29 cellular contexts compared by ENCODE assay signal in the genomic region with DNA sequence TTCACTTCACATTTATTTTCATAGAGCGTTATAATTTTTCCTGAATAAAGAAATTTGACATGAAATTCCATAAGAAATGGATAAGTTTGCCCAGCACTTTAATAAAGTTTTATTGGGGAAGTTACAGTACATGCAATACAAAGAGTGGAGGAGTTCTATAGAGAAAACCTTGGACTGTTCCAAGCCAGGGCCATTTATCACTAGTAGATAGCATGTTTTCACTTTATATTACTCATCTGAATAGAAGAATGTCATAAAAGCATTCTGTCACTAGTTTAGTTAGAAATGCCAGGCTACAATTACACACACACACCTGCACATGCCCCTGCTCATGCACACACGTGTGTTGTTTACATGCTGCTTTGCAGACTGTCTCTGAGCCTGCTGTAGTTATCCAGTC.
"Had no signal": no experiment of that assay in that cellular context is flagged by ENCODE, and none has a peak within 500 bp of the region (broad histone marks: within the 10 kb centered on the region; RNA-seq: fewer than 3 reads in every experiment).

No MANE protein-coding gene starts in this region.

- H3K4me1 ChIP-seq: Peyer's patch had no signal

- DNase-seq: activated CD4-positive, alpha-beta T cell treated with anti-CD3 and anti-CD28 coated beads, Interleukin-2, amount 10 ng/mL, durations not matched to agents 7 days and 5 days; activated CD4-positive, alpha-beta T cell treated with anti-CD3 and anti-CD28 coated beads, Interleukin-2, amount 50 U/mL, for 48 hours; activated CD4-positive, CD25-positive, alpha-beta regulatory T cell; activated CD8-positive, alpha-beta T cell treated with anti-CD3 and anti-CD28 coated beads, Interleukin-2, amount 10 ng/mL, durations not matched to agents 7 days and 5 days; activated gamma-delta T cell treated with Interleukin-2 at 50 U/mL for 16 hours; activated naive CD4-positive, alpha-beta T cell treated with anti-CD3 and anti-CD28 coated beads for 36 hours; activated T-cell treated with anti-CD3 and anti-CD28 coated beads, Interleukin-2, amount 50 U/mL, for 24 hours; anterior cingulate cortex; caudate nucleus; cerebellar nuclear complex; NCI-H1105; NCI-H1417 treated with DMSO at 0.1 percent for 48 hours; NCI-H187 treated with DMSO at 0.1 percent for 48 hours; NCI-H2081 treated with DMSO at 0.1 percent for 48 hours; NCI-H226; NCI-H446 treated with DMSO at 0.1 percent for 48 hours; NCI-H524; PC-3; RPMI8226; SHP77 treated with DMSO at 0.1 percent for 48 hours; SW 1271; T1000; WERI-Rb-1 had no signal

- H3K4me2 ChIP-seq: KMS-11 had no signal

- H3K27me3 Mint-ChIP-seq: activated CD4-positive, alpha-beta T cell treated with anti-CD3 and anti-CD28 coated beads, Interleukin-2, amount 10 ng/mL, durations not matched to agents 7 days and 5 days; activated T-cell treated with anti-CD3 and anti-CD28 coated beads, Interleukin-2, amount 50 U/mL, for 24 hours; brain had no signal

- H3K27me3 ChIP-seq: Peyer's patch, SJSA1 had no signal

- H3K4me3 ChIP-seq: Peyer's patch, SJSA1 had no signal

- H3K9ac ChIP-seq: KMS-11 had no signal

- H3K9me3 ChIP-seq: Peyer's patch, SJSA1 had no signal

- H3K36me3 ChIP-seq: Peyer's patch, SJSA1, WERI-Rb-1 had no signal

- ATAC-seq: activated CD8-positive, alpha-beta T cell treated with anti-CD3 and anti-CD28 coated beads, Interleukin-2, amount 10 ng/mL, durations not matched to agents 7 days and 5 days; activated naive CD4-positive, alpha-beta T cell treated with anti-CD3 and anti-CD28 coated beads, Interleukin-2, amount 50 U/mL, for 72 hours; PC-3 had no signal

- H3K9me3 Mint-ChIP-seq: activated CD4-positive, alpha-beta T cell treated with anti-CD3 and anti-CD28 coated beads, Interleukin-2, amount 10 ng/mL, durations not matched to agents 7 days and 5 days; activated naive CD4-positive, alpha-beta T cell treated with anti-CD3 and anti-CD28 coated beads for 36 hours; activated naive CD4-positive, alpha-beta T cell treated with anti-CD3 and anti-CD28 coated beads, Interleukin-2, amount 50 U/mL, for 72 hours; activated T-cell treated with anti-CD3 and anti-CD28 coated beads, Interleukin-2, amount 50 U/mL, for 24 hours; activated T-helper 1 cell treated with anti-CD3 and anti-CD28 coated beads, Interleukin-12 subunit alpha, Interleukin-12 subunit beta, Interleukin-2, Interleukin-4 antibody, amounts not matched to agents 30 ng/mL and 10 ng/mL and 1 ng/mL, durations not matched to agents 14 hours and 24 hours and 36 hours; brain had no signal

- H3K36me3 Mint-ChIP-seq: activated naive CD4-positive, alpha-beta T cell treated with anti-CD3 and anti-CD28 coated beads, Interleukin-2, amount 50 U/mL, for 72 hours had no signal

- H3K27ac ChIP-seq: KMS-11, Peyer's patch, SJSA1, WERI-Rb-1 had no signal

- H3K4me3 Mint-ChIP-seq: activated CD4-positive, alpha-beta T cell treated with anti-CD3 and anti-CD28 coated beads, Interleukin-2, amount 10 ng/mL, durations not matched to agents 7 days and 5 days; activated CD8-positive, alpha-beta T cell treated with anti-CD3 and anti-CD28 coated beads, Interleukin-2, amount 10 ng/mL, durations not matched to agents 7 days and 5 days; activated naive CD4-positive, alpha-beta T cell treated with anti-CD3 and anti-CD28 coated beads for 36 hours; activated T-cell treated with anti-CD3 and anti-CD28 coated beads, Interleukin-2, amount 50 U/mL, for 24 hours; activated T-helper 1 cell treated with anti-CD3 and anti-CD28 coated beads, Interleukin-12 subunit alpha, Interleukin-12 subunit beta, Interleukin-2, Interleukin-4 antibody, amounts not matched to agents 30 ng/mL and 10 ng/mL and 1 ng/mL, durations not matched to agents 14 hours and 24 hours and 36 hours; brain had no signal
